8 cellular contexts compared by ENCODE assay signal in genomic region chr4:184824081-184824775, GRCh38. TPM values are rescaled to one million over a fixed set of nuclear protein-coding genes. Genes with fewer than 3 reads are reported as not detected.
DNase-seq lines count a peak whose midpoint lies in the region; ATAC-seq and TF ChIP-seq lines count a peak whose summit lies in the region.

No MANE protein-coding gene starts in this region.

- H3K4me3 ChIP-seq in GM12864 (ENCODE audit: low read depth, low read length): peak overlapping the region; percentile 70
- H3K4me3 ChIP-seq in cardiac fibroblast (replicated peaks in 1 of 2; ENCODE audit: low read depth in 2 of 2, low read length in 2 of 2): peak overlapping the region; percentile 60 to 72
- H3K4me3 ChIP-seq in osteoblast (ENCODE audit: insufficient read depth, low read length): peak overlapping the region; percentile 82

- H4K20me1 ChIP-seq in osteoblast (ENCODE audit: insufficient read depth, low read length): peaks cover 24% of the 10 kb centered on the region

- H3K27me3 ChIP-seq in osteoblast (ENCODE audit: insufficient read depth, low read length): no peaks in the 10 kb centered on the region

- H3K9me3 ChIP-seq in osteoblast (ENCODE audit: low read depth, low read length): no peaks in the 10 kb centered on the region

- no peaks in the 10 kb centered on the region for H3K36me3 ChIP-seq in osteoblast (ENCODE audit: insufficient read depth, low read length)

- TF ChIP-seq CTCF in GM12864 (IDR thresholded peaks at IDR 0.05; ENCODE audit: low read depth, low read length, missing control alignments) (no peak), cardiac fibroblast (IDR thresholded peaks at IDR 0.05; ENCODE audit: low read depth, low read length) (no peak), osteoblast (IDR thresholded peaks at IDR 0.05; ENCODE audit: extremely low read depth, low read depth, low read length) (no peak)

- peak overlapping the region; percentile 86 for H3K4me2 ChIP-seq in osteoblast (ENCODE audit: insufficient read depth, low read length)

- peaks cover 8% of the 10 kb centered on the region for H3K4me1 ChIP-seq in osteoblast (ENCODE audit: insufficient read depth, low read length)

- H3K79me2 ChIP-seq in osteoblast (ENCODE audit: insufficient read depth, low read length): peaks cover 45% of the 10 kb centered on the region

- peak; percentile 17 for ATAC-seq in HG03432 (IDR thresholded peaks at IDR 0.05; ENCODE audit: unreplicated experiment)
- ATAC-seq in GM18858 (IDR thresholded peaks at IDR 0.05; ENCODE audit: unreplicated experiment): no peak

- H2AFZ ChIP-seq in osteoblast (ENCODE audit: low read length): peak overlapping the region; percentile 76

- H3K27ac ChIP-seq in osteoblast (ENCODE audit: low read depth, low read length): no peak overlapping the region

- no peak for DNase-seq in GM12864 (ENCODE audit: low read depth)
- DNase-seq in cardiac fibroblast (ENCODE audit: low read depth in 2 of 2): peak in 1 of 2 donors; percentile 38
- no peak for DNase-seq in osteoblast (ENCODE audit: insufficient read length, low spot score, missing footprints)
- DNase-seq in NCI-H69 (lab: John Stamatoyannopoulos, UW): no peak
- DNase-seq in activated effector memory CD4-positive, alpha-beta T cell treated with Interleukin-2 at 50 U/mL for 16 hours: no peak
- DNase-seq in RPMI8226: no peak

RNA-seq across cellular contexts. Expression of gene ACSL1, which starts 1.5 kb away (rescaled TPM):
- 57.5 and 61.0 TPM in 2 replicates for total RNA-seq in osteoblast
